In the genomic region with DNA sequence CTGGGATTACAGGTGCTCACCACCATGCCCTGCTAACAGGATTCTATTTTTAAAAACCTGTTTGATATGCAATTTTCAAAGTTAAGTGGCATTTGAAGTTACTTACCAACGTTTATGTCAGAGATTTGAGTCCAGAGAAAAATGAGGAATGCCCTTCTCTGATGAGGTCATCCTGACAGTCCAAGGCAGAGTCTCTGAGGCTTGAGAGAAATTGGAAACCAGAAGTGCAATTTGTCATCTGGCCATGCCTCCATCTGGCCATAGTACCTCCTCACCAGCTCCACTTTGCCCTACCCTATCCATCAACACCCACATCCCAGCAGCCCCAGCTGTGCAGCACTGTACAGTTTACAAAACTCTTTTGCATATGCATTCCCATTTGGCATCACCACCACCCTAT, we compare ENCODE assay signal across 1 cellular context.
TF ChIP-seq lines count a peak whose summit lies in the region.

No MANE protein-coding gene starts in this region.

TF ChIP-seq in H1, 55 proteins besides CTCF, POLR2A, EP300 and RAD21:
- TF ChIP-seq BCL11A (IDR thresholded peaks at IDR 0.05; ENCODE audit: low read depth in 2 of 2, low read length in 2 of 2): no peak
- no peak for TF ChIP-seq CBX5 (IDR thresholded peaks at IDR 0.05; ENCODE audit: low read depth, low read length)
- no peak for TF ChIP-seq SAP30 (IDR thresholded peaks at IDR 0.05; ENCODE audit: insufficient read depth, insufficient replicate concordance, low read length)
- no peak for TF ChIP-seq SIRT6 (IDR thresholded peaks at IDR 0.05; ENCODE audit: low read length)
- TF ChIP-seq, protein P1, sequence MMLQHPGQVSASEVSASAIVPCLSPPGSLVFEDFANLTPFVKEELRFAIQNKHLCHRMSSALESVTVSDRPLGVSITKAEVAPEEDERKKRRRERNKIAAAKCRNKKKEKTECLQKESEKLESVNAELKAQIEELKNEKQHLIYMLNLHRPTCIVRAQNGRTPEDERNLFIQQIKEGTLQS (IDR thresholded peaks at IDR 0.05; ENCODE audit: insufficient read depth, low read depth, low read length): no peak
- TF ChIP-seq HDAC2 (IDR thresholded peaks at IDR 0.05; ENCODE audit: borderline replicate concordance in 1 of 2, low read depth in 2 of 2, low read length in 2 of 2): no peak
- TF ChIP-seq BRCA1 (IDR thresholded peaks at IDR 0.05; ENCODE audit: low read depth, low read length): no peak
- no peak for TF ChIP-seq CEBPB (IDR thresholded peaks at IDR 0.05; ENCODE audit: low read depth, low read length)
- no peak for TF ChIP-seq SRF (IDR thresholded peaks at IDR 0.05; ENCODE audit: low read depth, low read length)
- TF ChIP-seq TAF7 (optimal IDR thresholded peaks at IDR 0.05; ENCODE audit: borderline replicate concordance, low read depth, low read length): no peak
- TF ChIP-seq TEAD4 (IDR thresholded peaks at IDR 0.05; ENCODE audit: low read depth, low read length): no peak
- no peak for TF ChIP-seq SP1 (IDR thresholded peaks at IDR 0.05; ENCODE audit: low read depth, low read length)
- no peak for TF ChIP-seq MAFK (IDR thresholded peaks at IDR 0.05; ENCODE audit: low read depth, low read length)
- no peak for TF ChIP-seq SP2 (IDR thresholded peaks at IDR 0.05; ENCODE audit: low read length)
- no peak for TF ChIP-seq KDM1A (IDR thresholded peaks at IDR 0.05; ENCODE audit: borderline replicate concordance, low read length)
